Comparison of ENCODE assay signal across 26 cellular contexts in the genomic region with DNA sequence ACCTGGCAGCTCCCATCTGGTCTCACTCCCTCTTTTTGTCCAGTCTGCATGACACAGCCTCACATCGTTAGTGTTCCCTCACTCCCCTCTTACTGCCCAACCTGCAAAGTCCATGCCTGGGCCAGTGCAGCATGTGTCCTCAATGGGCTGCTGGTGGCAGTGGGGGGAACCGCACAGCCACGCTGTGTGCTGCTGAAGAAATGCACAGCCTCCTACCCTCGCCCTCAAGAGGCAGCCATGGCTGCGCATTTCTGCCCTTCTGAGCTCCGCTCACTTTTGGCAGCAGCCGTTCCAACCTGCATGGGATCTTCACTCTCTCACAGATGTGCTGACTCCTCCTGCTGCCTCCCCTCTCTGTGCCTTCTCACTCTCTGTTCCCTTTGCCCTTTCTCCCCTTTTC.
DNase-seq lines count a peak whose midpoint lies in the region; ATAC-seq, FAIRE-seq and TF ChIP-seq lines count a peak whose summit lies in the region.
"Had no signal": no experiment of that assay in that cellular context is flagged by ENCODE, and none has a peak within 500 bp of the region (broad histone marks: within the 10 kb centered on the region; RNA-seq: fewer than 3 reads in every experiment).

No MANE protein-coding gene starts in this region.

- no peak for TF ChIP-seq RAD21 in HepG2 (CRISPR knock-in tag; IDR thresholded peaks at IDR 0.05)

- in situ Hi-C loops in GM23248 (cut with MboI) (no loop called here), Panc1 (cut with HindIII; ENCODE audit: low pct_unique_long_range_greater_than_20kb, low sequenced_read_pairs) (no loop called here), HepG2 (cut with HindIII; ENCODE audit: extremely low pct_ligation_motif_present, low pct_unique_long_range_greater_than_20kb) (no loop called here)

- TF ChIP-seq EP300 in HepG2 (IDR thresholded peaks at IDR 0.05; ENCODE audit: low read depth in 2 of 2, low read length in 2 of 2): no peak
- TF ChIP-seq EP300 in HepG2 (CRISPR knock-in tag; IDR thresholded peaks at IDR 0.05; ENCODE audit: borderline replicate concordance): no peak

- no peak overlapping the region for H3K27ac Mint-ChIP-seq in stimulated activated effector memory CD8-positive, alpha-beta T cell treated with anti-CD3 and anti-CD28 coated beads, Interleukin-12 subunit alpha, Interleukin-12 subunit beta, amount 100 ng/mL, for 72 hours
- H3K27ac Mint-ChIP-seq: CD4-positive, CD25-positive, alpha-beta regulatory T cell; memory B cell; progenitor cell of endocrine pancreas; T-helper 2 cell treated with Interferon-gamma antibody and Interleukin-4, amounts not matched to agents 5 μg/mL and 100 μg/mL, for 36 hours had no signal

- H3K9me3 ChIP-seq in GM23248 (ENCODE audit: low read depth) (no peaks in the 10 kb centered on the region), Panc1 (ENCODE audit: control insufficient read depth, insufficient read depth, low read depth, low read length) (no peaks in the 10 kb centered on the region), HepG2 (ENCODE audit: low read length) (no peaks in the 10 kb centered on the region), adrenal gland (replicated peaks in 1 of 3) (no peaks in the 10 kb centered on the region)

- no peaks in the 10 kb centered on the region for H3K9me2 ChIP-seq in GM23248 (ENCODE audit: insufficient read depth)

- WGBS in GM23248 (ENCODE audit: low coverage in 1 of 2, low lambda C conversion rate in 2 of 2, missing lambda C conversion rate in 2 of 2), 2 experiments: 91% methylated on average over 7 of the region's 7 CpGs
- WGBS in HepG2 (ENCODE audit: low lambda C conversion rate): 83% methylated on average over 7 of the region's 7 CpGs
- WGBS in adrenal gland, 4 donors: 79 to 93% (median 88%) methylated on average over 7 of the region's 7 CpGs

- FAIRE-seq in HepG2 (lab: Jason Lieb, UNC): no peak
- FAIRE-seq: D721Med, GM18507, small intestine had no signal

- H3K4me3 ChIP-seq in GM23248: no peak overlapping the region
- no peak overlapping the region for H3K4me3 ChIP-seq in Panc1 (ENCODE audit: low read depth in 2 of 2, low read length in 2 of 2)
- no peak overlapping the region for H3K4me3 ChIP-seq in HepG2 (replicated peaks in 1 of 3; ENCODE audit: insufficient read depth in 1 of 3, low read depth in 2 of 3, low read length in 3 of 3)
- no peak overlapping the region for H3K4me3 ChIP-seq in adrenal gland

- H3K36me3 ChIP-seq in GM23248 (ENCODE audit: low read depth) (no peaks in the 10 kb centered on the region), Panc1 (ENCODE audit: control insufficient read depth, insufficient read depth, low read length) (no peaks in the 10 kb centered on the region), HepG2 (replicated peaks in 1 of 2; ENCODE audit: control insufficient read depth in 1 of 2, insufficient read depth in 2 of 2, low read length in 2 of 2) (no peaks in the 10 kb centered on the region), adrenal gland (replicated peaks in 1 of 2) (no peaks in the 10 kb centered on the region)

- CTCF ChIA-PET in Panc1 (lab: Charles Lee): no interaction called here
- CTCF ChIA-PET in HepG2 (lab: Yijun Ruan, JAX; ENCODE audit: low intra/inter-chr PET ratio, low total read pairs): no interaction called here

- H3K4me1 ChIP-seq in GM23248 (ENCODE audit: insufficient read depth): peaks cover 52% of the 10 kb centered on the region
- H3K4me1 ChIP-seq in Panc1 (ENCODE audit: control insufficient read depth, insufficient read depth, low read length): peaks cover 46% of the 10 kb centered on the region
- peaks cover 20% of the 10 kb centered on the region for H3K4me1 ChIP-seq in HepG2 (ENCODE audit: insufficient read depth, low read length)
- peaks cover 15 to 19% of the 10 kb centered on the region in 2 donors for H3K4me1 ChIP-seq in adrenal gland (replicated peaks in 1 of 2)

- ATAC-seq in Panc1 (0 out of 2 replicates have a peak, but pooled peaks have one; percentile 5), HepG2 (no peak), GM21528 (IDR thresholded peaks at IDR 0.05; ENCODE audit: low FRiP score, unreplicated experiment) (no peak)
- peak; percentile 16 for ATAC-seq in stimulated activated effector memory CD8-positive, alpha-beta T cell treated with anti-CD3 and anti-CD28 coated beads, Interleukin-12 subunit alpha, Interleukin-12 subunit beta, amount 100 ng/mL, for 72 hours

- intact Hi-C loops in Panc1 (cut with micrococcal nuclease; ENCODE audit: unreplicated experiment): no loop called here
- intact Hi-C loops in HepG2 (cut with micrococcal nuclease; ENCODE audit: unreplicated experiment): no loop called here
- intact Hi-C loops in adrenal gland (cut with DNase I): no loop called here

- TF ChIP-seq POLR2A in HepG2 (IDR thresholded peaks at IDR 0.05; ENCODE audit: insufficient read depth in 1 of 2, low read depth in 2 of 2, low read length in 2 of 2): no peak
- no peak for TF ChIP-seq POLR2A in adrenal gland (IDR thresholded peaks at IDR 0.05)

- POLR2A ChIA-PET in Panc1 (lab: Charles Lee) (no interaction called here), HepG2 (lab: Yijun Ruan, JAX) (no interaction called here)

- peaks cover 70% of the 10 kb centered on the region for H3F3A ChIP-seq in GM23248 (ENCODE audit: insufficient read depth)

- BruUV-seq in Panc1 (replicated peaks; lab: Mats Ljungman, UMichigan) (no TSS peak), HepG2 (replicated peaks; lab: Mats Ljungman, UMichigan) (no TSS peak)

- H3K79me2 ChIP-seq in GM23248 (ENCODE audit: insufficient read depth) (peaks cover 91% of the 10 kb centered on the region), HepG2 (ENCODE audit: insufficient read depth, low read length) (no peaks in the 10 kb centered on the region)

- no peaks in the 10 kb centered on the region for H3K4me1 Mint-ChIP-seq in stimulated activated effector memory CD8-positive, alpha-beta T cell treated with anti-CD3 and anti-CD28 coated beads, Interleukin-12 subunit alpha, Interleukin-12 subunit beta, amount 100 ng/mL, for 72 hours
- H3K4me1 Mint-ChIP-seq: CD4-positive, CD25-positive, alpha-beta regulatory T cell; memory B cell had no signal

- no peak overlapping the region for H3K4me3 Mint-ChIP-seq in stimulated activated effector memory CD8-positive, alpha-beta T cell treated with anti-CD3 and anti-CD28 coated beads, Interleukin-12 subunit alpha, Interleukin-12 subunit beta, amount 100 ng/mL, for 72 hours
- H3K4me3 Mint-ChIP-seq: CD4-positive, CD25-positive, alpha-beta regulatory T cell; H9; memory B cell; T-helper 2 cell treated with Interferon-gamma antibody and Interleukin-4, amounts not matched to agents 5 μg/mL and 100 μg/mL, for 36 hours had no signal

- no peak for TF ChIP-seq CTCF in Panc1 (IDR thresholded peaks at IDR 0.05)
- no peak for TF ChIP-seq CTCF in HepG2 (CRISPR knock-in tag; IDR thresholded peaks at IDR 0.05)
- TF ChIP-seq CTCF in adrenal gland (IDR thresholded peaks at IDR 0.05): no peak

- no peaks in the 10 kb centered on the region for H3K36me3 Mint-ChIP-seq in stimulated activated effector memory CD8-positive, alpha-beta T cell treated with anti-CD3 and anti-CD28 coated beads, Interleukin-12 subunit alpha, Interleukin-12 subunit beta, amount 100 ng/mL, for 72 hours
- H3K36me3 Mint-ChIP-seq: CD4-positive, CD25-positive, alpha-beta regulatory T cell; memory B cell had no signal

- DNase-seq in GM23248 (no peak), Panc1 (ENCODE audit: low read depth, low spot score) (no peak), HepG2 (ENCODE audit: low spot score) (no peak), NCI-H1694 treated with DMSO at 0.1 percent for 48 hours (lab: John Stamatoyannopoulos, UW) (no peak), adrenal gland (no peak), NCI-H2196 (lab: John Stamatoyannopoulos, UW; ENCODE audit: unreplicated experiment) (no peak)
- DNase-seq in stimulated activated effector memory CD8-positive, alpha-beta T cell treated with anti-CD3 and anti-CD28 coated beads, Interleukin-12 subunit alpha, Interleukin-12 subunit beta, amount 100 ng/mL, for 72 hours (ENCODE audit: low spot score in 2 of 2): no peak
- DNase-seq: activated CD4-positive, alpha-beta T cell treated with anti-CD3 and anti-CD28 coated beads for 4 hours; activated CD8-positive, alpha-beta memory T cell treated with anti-CD3 and anti-CD28 coated beads for 24 hours; activated effector memory CD4-positive, alpha-beta T cell treated with anti-CD3 and anti-CD28 coated beads, Interleukin-2, amount 50 U/mL, for 16 hours; activated T-cell treated with anti-CD3 and anti-CD28 coated beads, Interleukin-2, amount 50 U/mL, for 1 hour; CD4-positive, CD25-positive, alpha-beta regulatory T cell; H9; head of caudate nucleus; Karpas-422; MV-4-11; NCI-H1436 treated with DMSO at 0.1 percent for 48 hours; SHP77; small intestine; stimulated activated CD4-positive, alpha-beta T cell treated with anti-CD3 and anti-CD28 coated beads, Interleukin-1b, Interleukin-23, amount 100 ng/mL, for 48 hours had no signal

- H4K20me1 ChIP-seq in GM23248 (ENCODE audit: insufficient read depth) (no peaks in the 10 kb centered on the region; the same call in 1 of the 2 replicates), HepG2 (ENCODE audit: insufficient read depth, low read length) (no peaks in the 10 kb centered on the region)

- H3K4me2 ChIP-seq in GM23248 (ENCODE audit: unreplicated experiment) (no peak overlapping the region), HepG2 (ENCODE audit: low read depth, low read length) (no peak overlapping the region)

- H3K27ac ChIP-seq in GM23248: 0 out of 2 replicates have a peak overlapping the region, but pooled peaks have one; percentile 69
- peak overlapping the region; percentile 39; the same call in 1 of the 2 replicates for H3K27ac ChIP-seq in Panc1 (ENCODE audit: low read length)
- no peak overlapping the region for H3K27ac ChIP-seq in HepG2 (ENCODE audit: extremely low read length, insufficient read depth, low read length)
- peak overlapping the region in 2 of 5 donors; percentile 87 to 91 for H3K27ac ChIP-seq in adrenal gland

- H2AFZ ChIP-seq in GM23248 (no peak overlapping the region), HepG2 (ENCODE audit: low read length) (no peak overlapping the region)

- no peaks in the 10 kb centered on the region for H3K9me3 Mint-ChIP-seq in stimulated activated effector memory CD8-positive, alpha-beta T cell treated with anti-CD3 and anti-CD28 coated beads, Interleukin-12 subunit alpha, Interleukin-12 subunit beta, amount 100 ng/mL, for 72 hours
- H3K9me3 Mint-ChIP-seq: H9; T-helper 2 cell treated with Interferon-gamma antibody and Interleukin-4, amounts not matched to agents 5 μg/mL and 100 μg/mL, for 36 hours had no signal

- no peaks in the 10 kb centered on the region for H3K27me3 ChIP-seq in GM23248 (replicated peaks; ENCODE audit: insufficient read depth)
- H3K27me3 ChIP-seq in Panc1 (ENCODE audit: control insufficient read depth, insufficient read depth, low read length): no peaks in the 10 kb centered on the region
- no peaks in the 10 kb centered on the region for H3K27me3 ChIP-seq in HepG2 (ENCODE audit: control insufficient read depth in 1 of 2, insufficient read depth in 2 of 2, low read length in 2 of 2)
- H3K27me3 ChIP-seq in adrenal gland: no peaks in the 10 kb centered on the region

- H3K9ac ChIP-seq in GM23248 (no peak overlapping the region), HepG2 (ENCODE audit: insufficient read depth, low read depth, low read length) (no peak overlapping the region)

TF ChIP-seq in HepG2, 621 proteins besides CTCF, POLR2A, EP300 and RAD21 (continues in another document):
- TF ChIP-seq ZNF616 (CRISPR knock-in tag; IDR thresholded peaks at IDR 0.05; ENCODE audit: low read depth) (no peak), DNMT3B (CRISPR knock-in tag; conservative IDR thresholded peaks at IDR 0.05) (no peak)

Comparison
In these comparisons a context has a peak if more than half of its experiments do, and no peak if none do; other contexts are left out.
1. ATAC-seq: peak in Panc1 (single experiment) and stimulated activated effector memory CD8-positive, alpha-beta T cell treated with anti-CD3 and anti-CD28 coated beads, Interleukin-12 subunit alpha, Interleukin-12 subunit beta, amount 100 ng/mL, for 72 hours (single experiment); none in HepG2 (single experiment) and GM21528 (single experiment).